In the genomic region with DNA sequence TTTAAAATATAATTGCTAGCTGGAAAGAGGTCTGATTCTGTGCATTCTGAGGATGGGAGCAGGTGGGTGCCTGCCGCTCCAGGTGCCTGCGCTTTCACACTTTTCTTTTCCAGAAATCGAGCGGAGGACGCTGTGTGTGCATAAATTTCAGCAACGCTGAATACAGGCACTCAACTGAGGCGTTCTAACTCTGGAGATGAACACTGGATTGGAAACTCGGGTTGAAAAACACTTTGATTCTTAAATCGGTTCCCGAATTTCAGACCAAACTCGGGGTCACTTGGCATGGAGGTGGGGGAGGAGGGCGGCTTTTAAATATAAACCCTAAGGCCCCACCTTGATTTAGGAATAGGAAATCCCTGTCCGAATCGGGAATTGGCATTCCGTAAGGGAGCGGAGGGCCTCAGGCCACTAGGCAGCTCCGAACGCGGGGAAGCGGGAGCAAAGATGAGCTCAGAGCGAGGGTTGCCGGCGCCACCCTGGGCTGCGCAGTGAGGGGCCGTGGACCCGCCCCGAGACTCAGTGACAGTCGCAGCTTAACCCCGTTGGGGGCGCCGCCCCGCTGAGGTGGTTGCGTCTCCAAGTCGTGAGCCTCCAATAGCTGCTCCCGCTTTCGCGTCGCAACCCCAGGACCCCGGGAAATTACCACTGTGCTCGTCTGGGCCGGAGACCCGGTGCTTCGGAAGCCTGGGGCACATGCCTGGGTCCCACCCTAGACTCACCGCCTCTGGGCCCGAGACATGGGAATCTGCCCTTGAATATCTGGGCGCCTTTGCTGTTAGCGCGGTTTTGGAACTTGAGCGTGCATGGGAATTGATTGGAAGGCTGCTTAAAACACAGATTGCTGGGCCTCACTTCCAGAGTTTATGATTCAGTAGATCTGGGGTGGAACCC, we compare ENCODE assay signal across 36 cellular contexts. TPM values are rescaled to one million over a fixed set of nuclear protein-coding genes. Genes with fewer than 3 reads are reported as not detected.
DNase-seq lines count a peak whose midpoint lies in the region; ATAC-seq, FAIRE-seq and TF ChIP-seq lines count a peak whose summit lies in the region.
"Had no signal": no experiment of that assay in that cellular context is flagged by ENCODE, and none has a peak within 500 bp of the region (broad histone marks: within the 10 kb centered on the region; RNA-seq: fewer than 3 reads in every experiment).

No MANE protein-coding gene starts in this region.

- H3K36me3 ChIP-seq in ES-I3 (ENCODE audit: insufficient read depth, low read length) (no peaks in the 10 kb centered on the region), H1 (ENCODE audit: control insufficient read depth in 2 of 4, insufficient read depth in 4 of 4, low read length in 3 of 4) (no peaks in the 10 kb centered on the region; a peak in 1 of 8 replicates)
- H3K36me3 ChIP-seq: cardiac muscle cell, right lobe of liver, stomach had no signal

- FAIRE-seq in H1 (lab: Jason Lieb, UNC), result no peak
- FAIRE-seq: colon, GM12878, urothelium cell line had no signal

- no peak overlapping the region for H3K27ac ChIP-seq in H1 (ENCODE audit: low read depth, low read length)
- H3K27ac ChIP-seq: cardiac muscle cell, right lobe of liver, stomach, VCaP had no signal

- H4K5ac ChIP-seq in H1 (ENCODE audit: insufficient read length, low read depth, low read length), result no peak overlapping the region

- no peak overlapping the region for H2AK5ac ChIP-seq in H1 (ENCODE audit: low read depth, low read length)

- no peak for ATAC-seq in GM19023 (IDR thresholded peaks at IDR 0.05; ENCODE audit: unreplicated experiment)
- ATAC-seq: activated naive CD4-positive, alpha-beta T cell treated with anti-CD3 and anti-CD28 coated beads, Interleukin-2, amount 50 U/mL, for 72 hours; CD8-positive, alpha-beta T cell; GM12878; HCT116; left colon; Panc1; right lobe of liver had no signal

- no peaks in the 10 kb centered on the region for H3K79me2 ChIP-seq in H1 (ENCODE audit: control insufficient read depth in 1 of 2, insufficient read depth in 2 of 2, low read length in 2 of 2)

- no peak overlapping the region for H2BK120ac ChIP-seq in H1 (replicated peaks; ENCODE audit: low read depth, low read length)

- peaks cover 3% of the 10 kb centered on the region; the same call in 1 of the 2 replicates for H3K23me2 ChIP-seq in H1 (ENCODE audit: low read depth, low read length)

- no peak overlapping the region for H3K14ac ChIP-seq in H1 (ENCODE audit: insufficient read length)

- no peak for TF ChIP-seq CTCF in H1 (IDR thresholded peaks at IDR 0.05; ENCODE audit: control extremely low read depth in 1 of 3, insufficient read depth in 1 of 3, low read depth in 1 of 3, low read length in 3 of 3)

- H3K56ac ChIP-seq in H1 (replicated peaks; ENCODE audit: insufficient read length, low read depth, low read length), result no peak overlapping the region

- WGBS in H1 (ENCODE audit: extremely low coverage in 1 of 2, insufficient coverage in 1 of 2, insufficient read length in 1 of 2, insufficient replicate concordance in 2 of 2, low coverage in 1 of 2, low lambda C conversion rate in 2 of 2, missing lambda C conversion rate in 1 of 2), 2 experiments, result 7% methylated on average over 47 of the region's 49 CpGs; no CpG with 5 or more reads in 1 of the 2 experiments

- H2BK5ac ChIP-seq in H1 (ENCODE audit: low read depth, low read length), result no peak overlapping the region

- H2BK20ac ChIP-seq in H1 (ENCODE audit: low read length), result no peak overlapping the region

- no peak overlapping the region for H3K4me3 Mint-ChIP-seq in T-helper 2 cell treated with Interferon-gamma antibody and Interleukin-4, amounts not matched to agents 5 μg/mL and 100 μg/mL, for 36 hours
- H3K4me3 Mint-ChIP-seq: CD8-positive, alpha-beta T cell; memory B cell had no signal

- intact Hi-C loops in posterior vena cava (cut with DNase I), result no loop called here

- peak overlapping the region; percentile 58 to 65 for H3K4me2 ChIP-seq in H1 (ENCODE audit: insufficient read depth in 1 of 2, low read depth in 2 of 2, low read length in 2 of 2)

- peak overlapping the region; percentile 60 for H4K8ac ChIP-seq in H1 (ENCODE audit: extremely low read depth, insufficient read depth, low read length)

- peak overlapping the region; percentile 13; the same call in 1 of the 2 replicates for H3K18ac ChIP-seq in H1 (ENCODE audit: extremely low read depth, low read length)

- no peak overlapping the region for H4K91ac ChIP-seq in H1 (replicated peaks; ENCODE audit: insufficient read length, low read length)

- H4K20me1 ChIP-seq in H1 (replicated peaks in 1 of 2; ENCODE audit: control insufficient read depth in 1 of 2, insufficient read depth in 2 of 2, low read length in 2 of 2), result peaks cover 6 to 18% of the 10 kb centered on the region in 2 experiments

- H3K9me3 ChIP-seq in ES-I3 (ENCODE audit: control insufficient read depth, insufficient read depth, low read length) (no peaks in the 10 kb centered on the region), H1 (ENCODE audit: insufficient read depth in 2 of 2, low read depth in 1 of 2, low read length in 1 of 2) (no peaks in the 10 kb centered on the region), iPS-18c (ENCODE audit: control insufficient read depth, insufficient read depth, low read length) (no peaks in the 10 kb centered on the region)
- H3K9me3 ChIP-seq: right lobe of liver had no signal

- no peak overlapping the region for H2BK15ac ChIP-seq in H1 (ENCODE audit: low read length)

- TF ChIP-seq RAD21 in H1 (IDR thresholded peaks at IDR 0.05 in 1 of 2, conservative IDR thresholded peaks at IDR 0.05 in 1 of 2; ENCODE audit: low read depth in 2 of 2, low read length in 2 of 2), result no peak

- peaks cover 58 to 79% (median 67%) of the 10 kb centered on the region in 4 experiments for H3K27me3 ChIP-seq in H1 (replicated peaks in 1 of 4; ENCODE audit: control insufficient read depth in 3 of 4, extremely low read depth in 1 of 4, insufficient read depth in 3 of 4, low read length in 3 of 4)

- no peak overlapping the region for H3K27ac Mint-ChIP-seq in T-helper 2 cell treated with Interferon-gamma antibody and Interleukin-4, amounts not matched to agents 5 μg/mL and 100 μg/mL, for 36 hours
- H3K27ac Mint-ChIP-seq: activated naive CD4-positive, alpha-beta T cell treated with anti-CD3 and anti-CD28 coated beads, Interleukin-2, amount 50 U/mL, for 72 hours; CD8-positive, alpha-beta T cell; memory B cell had no signal

- no peak overlapping the region for H3K4ac ChIP-seq in H1 (replicated peaks; ENCODE audit: insufficient read length, low read depth, low read length)

- H3K23ac ChIP-seq in H1 (ENCODE audit: insufficient read length), result no peak overlapping the region

- peaks cover 26% of the 10 kb centered on the region for H3K4me1 Mint-ChIP-seq in T-helper 2 cell treated with Interferon-gamma antibody and Interleukin-4, amounts not matched to agents 5 μg/mL and 100 μg/mL, for 36 hours (ENCODE audit: low read depth)

- peaks cover 2% of the 10 kb centered on the region for H3K36me3 Mint-ChIP-seq in T-helper 2 cell treated with Interferon-gamma antibody and Interleukin-4, amounts not matched to agents 5 μg/mL and 100 μg/mL, for 36 hours (ENCODE audit: low read depth)
- H3K36me3 Mint-ChIP-seq: CD8-positive, alpha-beta T cell; memory B cell had no signal

- CTCF ChIA-PET in H1 (lab: Charles Lee; ENCODE audit: partially characterized antibody), result interaction anchor here (0.7 to 7.5 kb wide), 5 partner anchors 9 to 363 kb away, joined by 3 to 45 read pairs (median 3); no protein-coding TSS in a partner anchor

- POLR2A ChIA-PET in H1 (lab: Charles Lee; ENCODE audit: partially characterized antibody), result interaction anchor here (0.6 kb wide), 1 partner anchor 261 kb away, joined by 3 read pairs; no protein-coding TSS in a partner anchor

- no peak for TF ChIP-seq POLR2A in H1 (IDR thresholded peaks at IDR 0.05; ENCODE audit: control extremely low read depth in 1 of 2, low read depth in 2 of 2, low read length in 2 of 2)

- peaks cover 16% of the 10 kb centered on the region for H3K9me3 Mint-ChIP-seq in T-helper 2 cell treated with Interferon-gamma antibody and Interleukin-4, amounts not matched to agents 5 μg/mL and 100 μg/mL, for 36 hours

- H3K79me1 ChIP-seq in H1 (ENCODE audit: low read depth, low read length), result no peaks in the 10 kb centered on the region

- H2AFZ ChIP-seq in H1 (ENCODE audit: low read length), result no peak overlapping the region

- H3K27me3 Mint-ChIP-seq in T-helper 2 cell treated with Interferon-gamma antibody and Interleukin-4, amounts not matched to agents 5 μg/mL and 100 μg/mL, for 36 hours (ENCODE audit: low read depth), result peaks cover 77% of the 10 kb centered on the region

- no peak overlapping the region for H2BK12ac ChIP-seq in H1 (ENCODE audit: low read depth, low read length)

- H3K4me3 ChIP-seq in H1 (ENCODE audit: extremely low read depth in 1 of 4, insufficient read depth in 2 of 4, low read depth in 3 of 4, low read length in 4 of 4) (peak overlapping the region in 2 of 4 experiments; percentile 14 to 47; a peak in 2 of 8 replicates), iPS-18c (ENCODE audit: insufficient read depth, low read depth, low read length) (peak overlapping the region; percentile 36)
- H3K4me3 ChIP-seq: cardiac muscle cell, GM12878, right lobe of liver, stomach had no signal

- DNase-seq in H1 (ENCODE audit: low read depth in 1 of 2, low spot score in 2 of 2) (peak in 1 of 2 experiments; percentile 64), posterior vena cava (ENCODE audit: low spot score) (peak; percentile 79)
- no peak for DNase-seq in T-helper 2 cell treated with Interferon-gamma antibody and Interleukin-4, amounts not matched to agents 5 μg/mL and 100 μg/mL, for 36 hours (ENCODE audit: low spot score)
- no peak for DNase-seq in activated CD8-positive, alpha-beta memory T cell treated with anti-CD3 and anti-CD28 coated beads, Interleukin-2, amount 50 U/mL, for 4 hours
- DNase-seq: activated CD4-positive, alpha-beta T cell treated with anti-CD3 and anti-CD28 coated beads for 4 hours; activated effector memory CD4-positive, alpha-beta T cell treated with Interleukin-2 at 50 U/mL for 16 hours; activated T-cell treated with anti-CD3 and anti-CD28 coated beads, Interleukin-2, amount 50 U/mL, for 1 hour; anterior cingulate cortex; CD8-positive, alpha-beta T cell; effector CD4-positive, alpha-beta T cell; erythroblast; left colon; NCI-H1092; NCI-H1694; NCI-H446; NCI-H748 treated with DMSO at 0.1 percent for 48 hours; posterior cingulate gyrus; right lobe of liver; Right ventricle myocardium superior; stimulated activated CD4-positive, alpha-beta T cell treated with anti-CD3 and anti-CD28 coated beads, Interleukin-12 subunit alpha, Interleukin-12 subunit beta, amount 100 ng/mL, for 4 hours; stimulated activated CD4-positive, alpha-beta T cell treated with anti-CD3 and anti-CD28 coated beads, Interleukin-2, amount 100 ng/mL, for 48 hours; stomach had no signal

- H3K9ac ChIP-seq in ES-I3 (ENCODE audit: low read depth, low read length) (peak overlapping the region; percentile 17; the same call in 1 of the 2 replicates), H1 (replicated peaks in 1 of 4; ENCODE audit: extremely low read depth in 1 of 4, low read depth in 3 of 4, low read length in 3 of 4) (no peak overlapping the region)

- H3K4me1 ChIP-seq in ES-I3 (ENCODE audit: insufficient read depth, low read length), result peaks cover 12% of the 10 kb centered on the region; the same call in 1 of the 2 replicates
- peaks cover 8 to 28% (median 9%) of the 10 kb centered on the region in 4 experiments for H3K4me1 ChIP-seq in H1 (replicated peaks in 1 of 4; ENCODE audit: control insufficient read depth in 3 of 4, insufficient read depth in 4 of 4, low read length in 3 of 4)

- TF ChIP-seq EP300 in H1 (IDR thresholded peaks at IDR 0.05; ENCODE audit: borderline replicate concordance in 1 of 2, low read depth in 2 of 2, low read length in 2 of 2), result no peak

RNA-seq across cellular contexts. Expression of a gene that starts 4.5 kb away (rescaled TPM):
- total RNA-seq in H1 (2021; fragmentation: NEBNext Ultra II Directional; extraction: Animal tissue kit (Norgen Biotek cat#: 25700)), result 0.39 and 0.61 TPM in 2 replicates
- 0.02 and 0.09 TPM in 2 replicates for polyA plus RNA-seq in H1 (2011; rRNA removed)
- polyA plus RNA-seq in H1 (2011; cell fraction: cytosol; rRNA removed), result 0.03 TPM
- 0.11 TPM for polyA plus RNA-seq in H1 (2011; cell fraction: nucleus; rRNA removed)
- polyA plus RNA-seq in H1 (2012, experiment 1 of 2), result 0.03 to 0.11 TPM (median 0.06 TPM) in 3 of 4 replicates, not detected in the other
- not detected for polyA plus RNA-seq in H1 (2012, experiment 2 of 2)
- polyA plus RNA-seq in H1 (2013, experiment 1 of 2), result 0.16 TPM
- polyA plus RNA-seq in H1 (2013, experiment 2 of 2), result 0.17 TPM
- polyA minus RNA-seq in H1 (2011; rRNA and poly(A)+ RNA removed), result 0.10 and 0.13 TPM in 2 replicates
- polyA minus RNA-seq in H1 (2011; cell fraction: cytosol; rRNA and poly(A)+ RNA removed), result not detected
- 0.80 TPM for polyA minus RNA-seq in H1 (2011; cell fraction: nucleus; rRNA and poly(A)+ RNA removed)
- total RNA-seq in posterior vena cava, result not detected
- total RNA-seq: activated CD8-positive, alpha-beta memory T cell treated with anti-CD3 and anti-CD28 coated beads for 36 hours; activated naive CD4-positive, alpha-beta T cell treated with anti-CD3 and anti-CD28 coated beads, Interleukin-2, amount 50 U/mL, for 72 hours; cardiac muscle cell; CD8-positive, alpha-beta T cell; fibroblast of villous mesenchyme; GM12878; left colon; Right ventricle myocardium superior had no signal
- polyA plus RNA-seq: cardiac muscle cell, GM12878, stomach had no signal
